8 cellular contexts compared by ENCODE assay signal in the genomic region with DNA sequence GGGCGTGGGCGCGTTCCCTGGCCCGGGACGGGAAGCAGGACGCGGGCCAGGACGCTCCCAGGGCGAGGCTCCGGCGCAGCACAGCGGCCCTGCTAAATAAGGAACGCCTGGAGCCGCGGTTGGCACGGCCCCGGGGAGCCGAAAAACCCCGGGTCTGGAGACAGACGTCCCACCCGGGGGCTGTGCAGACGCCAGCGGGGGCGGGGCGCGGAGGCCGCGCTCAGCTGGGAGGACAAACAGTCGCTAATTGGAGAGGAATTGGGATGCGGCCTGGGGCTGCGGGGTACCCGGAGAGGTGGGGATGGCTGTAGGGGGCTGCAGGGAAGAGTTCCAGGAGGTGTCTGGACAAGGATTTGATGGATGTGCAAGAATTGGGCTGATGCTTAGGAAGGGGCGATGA. TPM values are rescaled to one million over a fixed set of nuclear protein-coding genes. Genes with fewer than 3 reads are reported as not detected.
A peak's percentile ranks its signal among the peaks of the same experiment; 100 is the strongest.
DNase-seq lines count a peak whose midpoint lies in the region; ATAC-seq and TF ChIP-seq lines count a peak whose summit lies in the region.
"Not testable (repeated sequence)": the region's sequence is repeated elsewhere in the genome, so short reads cannot be mapped to it uniquely, and the experiment has no call there.

No MANE protein-coding gene starts in this region.

- not testable (repeated sequence) for H3K27me3 Mint-ChIP-seq in Calu3 (ENCODE audit: unreplicated experiment); activated CD8-positive, alpha-beta T cell treated with anti-CD3 and anti-CD28 coated beads, Interleukin-2, amount 10 ng/mL, durations not matched to agents 7 days and 5 days (ENCODE audit: low read depth); activated naive CD8-positive, alpha-beta T cell treated with anti-CD3 and anti-CD28 coated beads, Interleukin-2, amount 50 U/mL, for 24 hours; memory B cell

- CTCF ChIA-PET in Calu3 (lab: Charles Lee); RWPE1 (lab: Yijun Ruan, JAX); activated CD8-positive, alpha-beta T cell treated with anti-CD3 and anti-CD28 coated beads, Interleukin-2, amount 10 ng/mL, durations not matched to agents 7 days and 5 days (lab: Charles Lee): not testable (repeated sequence)

- not testable (repeated sequence) for H3K27ac Mint-ChIP-seq in Calu3 (ENCODE audit: unreplicated experiment); activated CD8-positive, alpha-beta T cell treated with anti-CD3 and anti-CD28 coated beads, Interleukin-2, amount 10 ng/mL, durations not matched to agents 7 days and 5 days; activated naive CD8-positive, alpha-beta T cell treated with anti-CD3 and anti-CD28 coated beads, Interleukin-2, amount 50 U/mL, for 24 hours; memory B cell

- peak overlapping the region; percentile 94 for H3K4me3 Mint-ChIP-seq in Calu3 (ENCODE audit: low read depth, unreplicated experiment)
- H3K4me3 Mint-ChIP-seq in activated CD8-positive, alpha-beta T cell treated with anti-CD3 and anti-CD28 coated beads, Interleukin-2, amount 10 ng/mL, durations not matched to agents 7 days and 5 days, result peak overlapping the region; percentile 72
- H3K4me3 Mint-ChIP-seq in activated naive CD8-positive, alpha-beta T cell treated with anti-CD3 and anti-CD28 coated beads, Interleukin-2, amount 50 U/mL, for 24 hours, result peak overlapping the region; percentile 75
- peak overlapping the region; percentile 77 for H3K4me3 Mint-ChIP-seq in memory B cell

- not testable (repeated sequence) for ATAC-seq in activated CD8-positive, alpha-beta T cell treated with anti-CD3 and anti-CD28 coated beads, Interleukin-2, amount 10 ng/mL, durations not matched to agents 7 days and 5 days; activated naive CD8-positive, alpha-beta T cell treated with anti-CD3 and anti-CD28 coated beads, Interleukin-2, amount 50 U/mL, for 24 hours; memory B cell (ENCODE audit: low read depth); thoracic aorta (ENCODE audit: insufficient number of reproducible peaks, low FRiP score, low read depth)

- intact Hi-C loops in Calu3 (cut with micrococcal nuclease; ENCODE audit: unreplicated experiment), result not testable (repeated sequence)

- H3K4me3 ChIP-seq in fibroblast of mammary gland (ENCODE audit: control insufficient read depth, low read depth, low read length), result peak overlapping the region; percentile 38
- peak overlapping the region; percentile 75 for H3K4me3 ChIP-seq in thoracic aorta

- not testable (repeated sequence) for H3K9me3 Mint-ChIP-seq in Calu3 (ENCODE audit: low read depth, unreplicated experiment); activated CD8-positive, alpha-beta T cell treated with anti-CD3 and anti-CD28 coated beads, Interleukin-2, amount 10 ng/mL, durations not matched to agents 7 days and 5 days (ENCODE audit: insufficient read depth); activated naive CD8-positive, alpha-beta T cell treated with anti-CD3 and anti-CD28 coated beads, Interleukin-2, amount 50 U/mL, for 24 hours; memory B cell

- H3K9me3 ChIP-seq in thoracic aorta, result not testable (repeated sequence)

- BruUV-seq in Calu3 (replicated peaks; lab: Mats Ljungman, UMichigan), result not testable (repeated sequence)

- H3K27ac ChIP-seq in RWPE1 (peak overlapping the region; percentile 79), thoracic aorta (peak overlapping the region; percentile 72 to 73)

- not testable (repeated sequence) for H3K36me3 ChIP-seq in thoracic aorta

- not testable (repeated sequence) for H3K4me1 Mint-ChIP-seq in Calu3 (ENCODE audit: low read depth, unreplicated experiment); activated CD8-positive, alpha-beta T cell treated with anti-CD3 and anti-CD28 coated beads, Interleukin-2, amount 10 ng/mL, durations not matched to agents 7 days and 5 days (ENCODE audit: low read depth); activated naive CD8-positive, alpha-beta T cell treated with anti-CD3 and anti-CD28 coated beads, Interleukin-2, amount 50 U/mL, for 24 hours; memory B cell

- POLR2A ChIA-PET in RWPE1 (lab: Yijun Ruan, JAX; ENCODE audit: low non-redundant PET); activated CD8-positive, alpha-beta T cell treated with anti-CD3 and anti-CD28 coated beads, Interleukin-2, amount 10 ng/mL, durations not matched to agents 7 days and 5 days (lab: Charles Lee): not testable (repeated sequence)

- H3K36me3 Mint-ChIP-seq in Calu3 (ENCODE audit: insufficient read depth, unreplicated experiment); activated CD8-positive, alpha-beta T cell treated with anti-CD3 and anti-CD28 coated beads, Interleukin-2, amount 10 ng/mL, durations not matched to agents 7 days and 5 days (ENCODE audit: low read depth); activated naive CD8-positive, alpha-beta T cell treated with anti-CD3 and anti-CD28 coated beads, Interleukin-2, amount 50 U/mL, for 24 hours (ENCODE audit: low read depth); memory B cell: not testable (repeated sequence)

- not testable (repeated sequence) for H3K4me1 ChIP-seq in thoracic aorta (ENCODE audit: control insufficient read depth in 1 of 2, low read depth in 2 of 2)

- peak; percentile 57 for DNase-seq in Calu3
- DNase-seq in RWPE1 (ENCODE audit: low spot score); fibroblast of mammary gland (ENCODE audit: low read depth): not testable (repeated sequence)
- peak; percentile 47 for DNase-seq in activated CD8-positive, alpha-beta T cell treated with anti-CD3 and anti-CD28 coated beads, Interleukin-2, amount 10 ng/mL, durations not matched to agents 7 days and 5 days
- peak; percentile 61 for DNase-seq in activated naive CD8-positive, alpha-beta T cell treated with anti-CD3 and anti-CD28 coated beads, Interleukin-2, amount 50 U/mL, for 24 hours
- DNase-seq in memory B cell (ENCODE audit: low spot score in 2 of 2), result peak; percentile 29 to 65
- peak; percentile 42 for DNase-seq in stimulated activated CD4-positive, alpha-beta T cell treated with anti-CD3 and anti-CD28 coated beads, Interleukin-12 subunit alpha, Interleukin-12 subunit beta, amount 100 ng/mL, for 4 hours
- DNase-seq in thoracic aorta (ENCODE audit: low spot score), result peak; percentile 28

- not testable (repeated sequence) for H3K27me3 ChIP-seq in thoracic aorta (replicated peaks; ENCODE audit: insufficient read depth)

- not testable (repeated sequence) for TF ChIP-seq CTCF in Calu3 (IDR thresholded peaks at IDR 0.05; ENCODE audit: unreplicated experiment); RWPE1 (conservative IDR thresholded peaks at IDR 0.05; ENCODE audit: low read depth); fibroblast of mammary gland (conservative IDR thresholded peaks at IDR 0.05; ENCODE audit: control insufficient read depth, insufficient read depth, low read depth, low read length); thoracic aorta (IDR thresholded peaks at IDR 0.05)

RNA-seq across cellular contexts. Expression of a gene that starts 25.3 kb away (rescaled TPM):
- total RNA-seq in Calu3 (2022) (112 and 114 TPM in 2 replicates), thoracic aorta (100 to 1,000 TPM; 101 to 165 TPM)
- 10 to 100 TPM; 91.5 to 94.3 TPM for total RNA-seq in activated CD8-positive, alpha-beta T cell treated with anti-CD3 and anti-CD28 coated beads, Interleukin-2, amount 10 ng/mL, durations not matched to agents 7 days and 5 days
